8 cellular contexts compared by ENCODE assay signal in genomic region chr16:17469011-17469741, GRCh38. TPM values are rescaled to one million over a fixed set of nuclear protein-coding genes. Genes with fewer than 3 reads are reported as not detected.
A peak's percentile ranks its signal among the peaks of the same experiment; 100 is the strongest.
DNase-seq lines count a peak whose midpoint lies in the region; ATAC-seq and TF ChIP-seq lines count a peak whose summit lies in the region.

No MANE protein-coding gene starts in this region.

- H3K9ac ChIP-seq in iPS-20b (ENCODE audit: low read depth, low read length) (peak overlapping the region; percentile 70; the same call in 1 of the 2 replicates), subcutaneous abdominal adipose tissue (ENCODE audit: low read length in 5 of 5) (peak overlapping the region in 4 of 5 donors; percentile 63 to 79 (median 66))

- H3K4me1 Mint-ChIP-seq in activated CD8-positive, alpha-beta T cell treated with anti-CD3 and anti-CD28 coated beads for 36 hours (ENCODE audit: low read depth), result peaks cover 40% of the 10 kb centered on the region

- no peak for ATAC-seq in activated CD8-positive, alpha-beta T cell treated with anti-CD3 and anti-CD28 coated beads for 36 hours
- no peak for ATAC-seq in HG03175 (IDR thresholded peaks at IDR 0.05; ENCODE audit: unreplicated experiment)

- H3K27ac ChIP-seq in iPS-20b (ENCODE audit: low read length) (no peak overlapping the region), subcutaneous abdominal adipose tissue (ENCODE audit: low read depth, low read length) (peak overlapping the region; percentile 14)

- DNase-seq in NK-92 treated with Interleukin-12 subunit alpha and Interleukin-12 subunit beta, amount 100 ng/mL, for 24 hours (lab: John Stamatoyannopoulos, UW), result peak; percentile 11
- DNase-seq in NK-92 (lab: John Stamatoyannopoulos, UW; ENCODE audit: unreplicated experiment) (no peak), putamen (ENCODE audit: low spot score) (no peak), NCI-H1694 (lab: John Stamatoyannopoulos, UW) (no peak)
- DNase-seq in activated CD8-positive, alpha-beta T cell treated with anti-CD3 and anti-CD28 coated beads for 36 hours, result no peak

- H3K9me3 Mint-ChIP-seq in activated CD8-positive, alpha-beta T cell treated with anti-CD3 and anti-CD28 coated beads for 36 hours, result no peaks in the 10 kb centered on the region

- H3K27ac Mint-ChIP-seq in activated CD8-positive, alpha-beta T cell treated with anti-CD3 and anti-CD28 coated beads for 36 hours, result peak overlapping the region; percentile 61

- H3K36me3 ChIP-seq in iPS-20b (ENCODE audit: insufficient read depth, low read depth, low read length) (no peaks in the 10 kb centered on the region), subcutaneous abdominal adipose tissue (ENCODE audit: control insufficient read depth in 5 of 5, insufficient read depth in 5 of 5, low read length in 5 of 5) (no peaks in the 10 kb centered on the region)

- H3K27me3 Mint-ChIP-seq in activated CD8-positive, alpha-beta T cell treated with anti-CD3 and anti-CD28 coated beads for 36 hours, result peaks cover 2% of the 10 kb centered on the region

- intact Hi-C loops in activated CD8-positive, alpha-beta T cell treated with anti-CD3 and anti-CD28 coated beads for 36 hours (cut with micrococcal nuclease), result loop anchor here (10.0 kb wide), 1 partner anchor 104 kb away; no protein-coding TSS in a partner anchor

- peak overlapping the region; percentile 90 for H3K4me3 Mint-ChIP-seq in activated CD8-positive, alpha-beta T cell treated with anti-CD3 and anti-CD28 coated beads for 36 hours

- POLR2A ChIA-PET in activated CD8-positive, alpha-beta T cell treated with anti-CD3 and anti-CD28 coated beads for 36 hours (lab: Charles Lee), result interaction anchor here (1.5 kb wide), 1 partner anchor 8 kb away, joined by 3 read pairs; no protein-coding TSS in a partner anchor

- H3K4me1 ChIP-seq in iPS-20b (ENCODE audit: insufficient read depth, low read length) (peaks cover 38% of the 10 kb centered on the region), subcutaneous abdominal adipose tissue (ENCODE audit: control insufficient read depth in 5 of 5, insufficient read depth in 5 of 5, low read length in 5 of 5) (peaks cover 3 to 50% (median 47%) of the 10 kb centered on the region in 5 donors)

- H3K36me3 Mint-ChIP-seq in activated CD8-positive, alpha-beta T cell treated with anti-CD3 and anti-CD28 coated beads for 36 hours (ENCODE audit: low read depth), result peaks cover 2% of the 10 kb centered on the region

- H3K4me3 ChIP-seq in iPS-20b (ENCODE audit: low read length) (peak overlapping the region; percentile 78), subcutaneous abdominal adipose tissue (ENCODE audit: low read depth in 1 of 5, low read length in 5 of 5) (peak overlapping the region; percentile 68 to 90 (median 77))

- H3K9me3 ChIP-seq in iPS-20b (ENCODE audit: insufficient read depth, low read depth, low read length), result no peaks in the 10 kb centered on the region
- no peaks in the 10 kb centered on the region for H3K9me3 ChIP-seq in subcutaneous abdominal adipose tissue (ENCODE audit: control insufficient read depth in 5 of 5, low read length in 5 of 5)

- CTCF ChIA-PET in activated CD8-positive, alpha-beta T cell treated with anti-CD3 and anti-CD28 coated beads for 36 hours (lab: Charles Lee), result interaction anchor here (1.1 to 2.5 kb wide), 5 partner anchors 28 to 608 kb away, joined by 3 to 9 read pairs (median 5); no protein-coding TSS in a partner anchor

- H3K27me3 ChIP-seq in iPS-20b (ENCODE audit: insufficient read depth, low read length) (peaks cover 35% of the 10 kb centered on the region), subcutaneous abdominal adipose tissue (ENCODE audit: control insufficient read depth in 5 of 5, insufficient read depth in 4 of 5, low read length in 5 of 5) (peaks cover 0 to 8% (median 0%) of the 10 kb centered on the region in 5 donors)

- no peak for TF ChIP-seq CTCF in activated CD8-positive, alpha-beta T cell treated with anti-CD3 and anti-CD28 coated beads for 36 hours (IDR thresholded peaks at IDR 0.05)

RNA-seq across cellular contexts. Expression of gene XYLT1, which starts 1.6 kb away (rescaled TPM):
- 1 to 10 TPM; 7.3 to 8.9 TPM for total RNA-seq in activated CD8-positive, alpha-beta T cell treated with anti-CD3 and anti-CD28 coated beads for 36 hours
